ENCODE assay signal across 27 cellular contexts in genomic region chr17:10370209-10370608, GRCh38. TPM values are rescaled to one million over a fixed set of nuclear protein-coding genes. Genes with fewer than 3 reads are reported as not detected.
"Had no signal": no experiment of that assay in that cellular context is flagged by ENCODE, and none has a peak within 500 bp of the region (broad histone marks: within the 10 kb centered on the region; RNA-seq: fewer than 3 reads in every experiment).

No MANE protein-coding gene starts in this region.

- DNase-seq: cortex of kidney; dorsolateral prefrontal cortex; effector CD8-positive, alpha-beta T cell; heart left ventricle; hypothalamus; lower lobe of right lung; mesenchymal stem cell; naive B cell; occipital lobe; right lobe of liver; stimulated activated CD4-positive, alpha-beta T cell treated with anti-CD3 and anti-CD28 coated beads, Interleukin-2, amount 100 ng/mL, for 24 hours; stimulated activated CD4-positive, alpha-beta T cell treated with anti-CD3 and anti-CD28 coated beads, Interleukin-4, amount 100 ng/mL, for 4 hours; stimulated activated naive B cell treated with anti-CD40 and anti-IgM and Interleukin-4, amounts not matched to agents 10 μg/mL and 1 μg/mL and 100 μg/mL, for 72 hours; stomach; substantia nigra; transverse colon had no signal

- H3K4me1 ChIP-seq: heart left ventricle, lower lobe of right lung, parathyroid adenoma, prostate gland, right lobe of liver, stomach, transverse colon had no signal

- H3K4me3 ChIP-seq: dorsolateral prefrontal cortex, heart left ventricle, lower lobe of right lung, prostate gland, right lobe of liver, stomach, thoracic aorta, transverse colon had no signal

- H3K79me2 ChIP-seq: parathyroid adenoma had no signal

- H3K27ac Mint-ChIP-seq: nephron; stimulated activated naive B cell treated with anti-CD40 and anti-IgM and Interleukin-4, amounts not matched to agents 10 μg/mL and 1 μg/mL and 100 μg/mL, for 72 hours had no signal

- H3K4me1 Mint-ChIP-seq: naive B cell; nephron; stimulated activated naive B cell treated with anti-CD40 and anti-IgM and Interleukin-4, amounts not matched to agents 10 μg/mL and 1 μg/mL and 100 μg/mL, for 72 hours had no signal

- H3K4me3 Mint-ChIP-seq: naive B cell; nephron; stimulated activated naive B cell treated with anti-CD40 and anti-IgM and Interleukin-4, amounts not matched to agents 10 μg/mL and 1 μg/mL and 100 μg/mL, for 72 hours had no signal

- H3K36me3 Mint-ChIP-seq: naive B cell; stimulated activated naive B cell treated with anti-CD40 and anti-IgM and Interleukin-4, amounts not matched to agents 10 μg/mL and 1 μg/mL and 100 μg/mL, for 72 hours had no signal

- H3K36me3 ChIP-seq: heart left ventricle, lower lobe of right lung, prostate gland, right lobe of liver, stomach, thoracic aorta, transverse colon had no signal

- H3K27ac ChIP-seq: dorsolateral prefrontal cortex, heart left ventricle, lower lobe of right lung, parathyroid adenoma, prostate gland, right lobe of liver, stomach, thoracic aorta, transverse colon had no signal

- H3K27me3 ChIP-seq: heart left ventricle, right lobe of liver, stomach, transverse colon had no signal

- H3K9ac ChIP-seq: parathyroid adenoma had no signal

- H3K9me3 Mint-ChIP-seq: naive B cell; stimulated activated naive B cell treated with anti-CD40 and anti-IgM and Interleukin-4, amounts not matched to agents 10 μg/mL and 1 μg/mL and 100 μg/mL, for 72 hours had no signal

- H3K9me3 ChIP-seq: heart left ventricle, lower lobe of right lung, prostate gland, right lobe of liver, stomach, thoracic aorta, transverse colon had no signal

- H2AFZ ChIP-seq: parathyroid adenoma had no signal

- ATAC-seq: esophagus mucosa; left lobe of liver; lower lobe of right lung; right lobe of liver; stimulated activated naive B cell treated with anti-CD40 and anti-IgM and Interleukin-4, amounts not matched to agents 10 μg/mL and 1 μg/mL and 100 μg/mL, for 72 hours had no signal

RNA-seq across cellular contexts. Expression of gene MYH13, which starts 2.6 kb away (rescaled TPM):
- total RNA-seq: fibroblast of lung, frontal cortex, glomerular endothelial cell, heart left ventricle, left lobe of liver, lower lobe of right lung, occipital lobe, renal cortical epithelial cell, right lobe of liver, thoracic aorta, ureter had no signal
- polyA plus RNA-seq: fibroblast of lung had no signal

RNA-seq across cellular contexts. Expression of gene MYH8, which starts 51.5 kb away (rescaled TPM):
- total RNA-seq: esophagus mucosa, fibroblast of lung, glomerular endothelial cell, left lobe of liver, lower lobe of right lung, renal cortical epithelial cell, right lobe of liver, stomach, thoracic aorta, transverse colon, ureter had no signal
- polyA plus RNA-seq: fibroblast of lung, heart left ventricle had no signal
